ENCODE assay signal across 8 cellular contexts in the genomic region with DNA sequence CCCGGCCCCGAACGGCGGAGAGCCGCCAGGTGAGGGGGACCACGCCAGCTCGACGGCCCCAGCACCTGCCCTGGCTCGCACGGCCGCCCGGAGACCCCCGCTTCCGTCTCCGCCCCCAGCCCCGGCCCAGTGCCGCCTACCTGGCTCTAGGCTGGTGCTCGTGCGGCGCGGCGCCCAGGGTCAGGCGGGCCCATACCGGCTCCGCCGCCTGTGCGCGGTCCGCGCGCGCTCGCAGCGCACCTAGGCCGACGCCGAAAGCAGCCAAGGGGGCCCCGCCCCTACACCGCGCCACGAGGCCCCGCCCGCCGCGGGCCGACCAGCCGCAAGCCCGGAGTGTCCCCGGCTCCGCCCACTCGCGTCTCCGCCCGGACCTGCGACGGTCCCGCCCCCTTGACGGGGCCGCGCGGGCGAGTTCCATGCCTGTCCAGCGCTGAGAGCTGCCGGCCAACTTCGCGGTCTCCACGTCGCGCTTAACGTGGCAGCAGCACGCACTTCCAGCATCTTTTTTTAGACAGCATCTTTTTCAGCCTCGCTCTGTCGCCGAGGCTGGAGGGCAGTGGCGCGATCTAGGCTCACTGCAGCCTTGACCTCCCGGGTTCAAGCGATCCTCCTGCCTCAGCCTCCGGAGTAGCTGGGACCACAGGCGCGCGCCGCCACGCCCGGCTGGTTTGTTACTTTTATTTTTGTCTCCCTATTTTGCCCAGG. TPM values are rescaled to one million over a fixed set of nuclear protein-coding genes. Genes with fewer than 3 reads are reported as not detected.
DNase-seq lines count a peak whose midpoint lies in the region; ATAC-seq and TF ChIP-seq lines count a peak whose summit lies in the region.

A gene with protein sequence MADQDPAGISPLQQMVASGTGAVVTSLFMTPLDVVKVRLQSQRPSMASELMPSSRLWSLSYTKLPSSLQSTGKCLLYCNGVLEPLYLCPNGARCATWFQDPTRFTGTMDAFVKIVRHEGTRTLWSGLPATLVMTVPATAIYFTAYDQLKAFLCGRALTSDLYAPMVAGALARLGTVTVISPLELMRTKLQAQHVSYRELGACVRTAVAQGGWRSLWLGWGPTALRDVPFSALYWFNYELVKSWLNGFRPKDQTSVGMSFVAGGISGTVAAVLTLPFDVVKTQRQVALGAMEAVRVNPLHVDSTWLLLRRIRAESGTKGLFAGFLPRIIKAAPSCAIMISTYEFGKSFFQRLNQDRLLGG (minus strand): TSS at position 253 of the 705 bp plus-strand sequence. CDS start 1,261 bp downstream, outside the sequence.

- peaks cover 29% of the 10 kb centered on the region for H3K36me3 ChIP-seq in iPS DF 6.9 (ENCODE audit: control insufficient read depth, insufficient read depth, low read length)

- peaks cover 24% of the 10 kb centered on the region for H3K4me1 Mint-ChIP-seq in brain

- DNase-seq in SIG-M5 treated with dmso at 0.1 percent for 504 hours (lab: John Stamatoyannopoulos, UW; ENCODE audit: unreplicated experiment) (peak; percentile 86), SIG-M5 (lab: John Stamatoyannopoulos, UW) (no peak), NCI-H2107 (lab: John Stamatoyannopoulos, UW) (peak; percentile 89), UCSD-AML1 (lab: John Stamatoyannopoulos, UW; ENCODE audit: unreplicated experiment) (peak; percentile 95), iPS DF 6.9 (ENCODE audit: low read depth, low spot score) (no peak), skeletal muscle cell (ENCODE audit: low read depth) (peak; percentile 81)

- H3K27me3 ChIP-seq in iPS DF 6.9 (ENCODE audit: control insufficient read depth, insufficient read depth, low read length): no peaks in the 10 kb centered on the region

- H3K27ac Mint-ChIP-seq in brain: peak within 1 kb of the TSS in 4 of 5 experiments; percentile 41 to 93 (median 84)

- ATAC-seq in HG03060 (IDR thresholded peaks at IDR 0.05; ENCODE audit: low read depth, unreplicated experiment): peak; percentile 57

- TF ChIP-seq CTCF in brain (conservative IDR thresholded peaks at IDR 0.05): no peak

- peaks cover 0 to 7% (median 0%) of the 10 kb centered on the region in 5 experiments for H3K9me3 Mint-ChIP-seq in brain

- H3K4me3 ChIP-seq in iPS DF 6.9 (ENCODE audit: low read length) (peak within 1 kb of the TSS; percentile 73), skeletal muscle cell (ENCODE audit: low read depth, low read length) (peak within 1 kb of the TSS; percentile 87)

- no peak within 1 kb of the TSS for H3K27ac ChIP-seq in iPS DF 6.9 (ENCODE audit: low read length)

- H3K27me3 Mint-ChIP-seq in brain: peaks cover 9% of the 10 kb centered on the region

- H3K9me3 ChIP-seq in iPS DF 6.9 (ENCODE audit: control insufficient read depth, insufficient read depth, low read length): no peaks in the 10 kb centered on the region

- no peaks in the 10 kb centered on the region for H3K36me3 Mint-ChIP-seq in brain

- WGBS in iPS DF 6.9 (ENCODE audit: insufficient coverage, insufficient read length): no CpG with 5 or more reads among the region's 85 CpGs

- peak within 1 kb of the TSS; percentile 88 to 90 (median 89) for H3K4me3 Mint-ChIP-seq in brain

- H3K4me1 ChIP-seq in iPS DF 6.9 (ENCODE audit: control insufficient read depth, insufficient read depth, low read length): no peaks in the 10 kb centered on the region

RNA-seq across cellular contexts. Expression of the gene that starts here (rescaled TPM):
- 153 TPM for polyA plus RNA-seq in brain (ENCODE audit: insufficient read depth, low read depth, low replicate concordance)

Comparison
In these comparisons a context has a peak if more than half of its experiments do, and no peak if none do; other contexts are left out.
1. DNase-seq: peak in SIG-M5 treated with dmso at 0.1 percent for 504 hours (single experiment), NCI-H2107 (single experiment), UCSD-AML1 (single experiment) and skeletal muscle cell (single experiment); none in SIG-M5 (single experiment) and iPS DF 6.9 (single experiment).